23 cellular contexts compared by ENCODE assay signal in the genomic region with DNA sequence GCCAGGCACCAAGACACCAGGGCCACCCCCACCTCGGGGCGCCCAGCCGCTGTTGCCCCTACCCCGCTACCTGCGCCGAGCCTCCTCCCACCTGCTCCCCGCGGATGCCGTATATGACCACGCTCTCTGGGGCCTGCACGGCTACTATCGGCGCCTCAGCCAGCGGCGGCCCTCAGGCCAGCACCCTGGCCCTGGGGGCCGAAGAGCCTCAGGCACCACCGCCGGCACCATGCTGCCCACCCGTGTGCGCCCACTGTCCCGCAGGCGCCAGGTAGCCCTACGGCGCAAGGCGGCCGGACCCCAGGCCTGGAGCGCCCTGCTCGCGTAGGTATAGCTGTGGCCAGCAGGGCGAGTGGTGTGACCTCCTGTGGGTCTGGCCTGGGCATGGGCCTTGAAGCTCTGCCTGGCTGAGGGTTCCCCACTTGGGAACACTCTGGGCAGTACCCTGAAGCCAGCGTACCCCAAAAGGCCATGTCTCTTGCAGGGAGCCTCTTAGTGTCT. TPM values are rescaled to one million over a fixed set of nuclear protein-coding genes. Genes with fewer than 3 reads are reported as not detected.
A peak's percentile ranks its signal among the peaks of the same experiment; 100 is the strongest.
DNase-seq lines count a peak whose midpoint lies in the region; ATAC-seq and TF ChIP-seq lines count a peak whose summit lies in the region.
"Had no signal": no experiment of that assay in that cellular context is flagged by ENCODE, and none has a peak within 500 bp of the region (broad histone marks: within the 10 kb centered on the region; RNA-seq: fewer than 3 reads in every experiment).

No MANE protein-coding gene starts in this region.

- intact Hi-C loops in activated CD8-positive, alpha-beta T cell treated with anti-CD3 and anti-CD28 coated beads for 36 hours (cut with micrococcal nuclease): no loop called here
- intact Hi-C loops in dorsolateral prefrontal cortex (cut with DNase I): loop anchor here in 1 of 2 donors (1.0 to 5.0 kb wide), 3 partner anchors 14 to 129 kb away; a partner anchor contains a TSS
- intact Hi-C loops in psoas muscle (cut with DNase I): loop anchor here in 1 of 2 donors (1.0 kb wide), 1 partner anchor 14 kb away; no protein-coding TSS in a partner anchor

- H3K4me1 Mint-ChIP-seq in activated CD8-positive, alpha-beta T cell treated with anti-CD3 and anti-CD28 coated beads for 36 hours (ENCODE audit: low read depth): peaks cover 47% of the 10 kb centered on the region
- peaks cover 44% of the 10 kb centered on the region for H3K4me1 Mint-ChIP-seq in activated CD8-positive, alpha-beta T cell treated with anti-CD3 and anti-CD28 coated beads, Interleukin-2, amount 10 ng/mL, durations not matched to agents 7 days and 5 days (ENCODE audit: low read depth)
- peaks cover 30% of the 10 kb centered on the region for H3K4me1 Mint-ChIP-seq in type B pancreatic cell (ENCODE audit: unreplicated experiment)

- no peak overlapping the region for H3K4me3 Mint-ChIP-seq in activated CD8-positive, alpha-beta T cell treated with anti-CD3 and anti-CD28 coated beads for 36 hours
- H3K4me3 Mint-ChIP-seq in activated CD8-positive, alpha-beta T cell treated with anti-CD3 and anti-CD28 coated beads, Interleukin-2, amount 10 ng/mL, durations not matched to agents 7 days and 5 days: no peak overlapping the region
- H3K4me3 Mint-ChIP-seq in type B pancreatic cell: no peak overlapping the region
- H3K4me3 Mint-ChIP-seq: stimulated activated naive CD8-positive, alpha-beta T cell treated with anti-CD3 and anti-CD28 coated beads, Interleukin-15, Interleukin-2, amounts not matched to agents 100 ng/mL and 50 ng/mL, for 24 hours had no signal

- H3K4me3 ChIP-seq in HL-60 (replicated peaks; ENCODE audit: insufficient read depth, low read length) (no peak overlapping the region), dorsolateral prefrontal cortex (peak overlapping the region in 25 of 59 donors; percentile 1 to 65 (median 21)), psoas muscle (no peak overlapping the region)
- H3K4me3 ChIP-seq: skin epidermis had no signal

- no peaks in the 10 kb centered on the region for H3K27me3 Mint-ChIP-seq in activated CD8-positive, alpha-beta T cell treated with anti-CD3 and anti-CD28 coated beads for 36 hours
- no peaks in the 10 kb centered on the region for H3K27me3 Mint-ChIP-seq in activated CD8-positive, alpha-beta T cell treated with anti-CD3 and anti-CD28 coated beads, Interleukin-2, amount 10 ng/mL, durations not matched to agents 7 days and 5 days (ENCODE audit: low read depth)
- no peaks in the 10 kb centered on the region for H3K27me3 Mint-ChIP-seq in type B pancreatic cell
- H3K27me3 Mint-ChIP-seq: progenitor cell of endocrine pancreas; stimulated activated naive CD8-positive, alpha-beta T cell treated with anti-CD3 and anti-CD28 coated beads, Interleukin-15, Interleukin-2, amounts not matched to agents 100 ng/mL and 50 ng/mL, for 24 hours had no signal

- CTCF ChIA-PET in activated CD8-positive, alpha-beta T cell treated with anti-CD3 and anti-CD28 coated beads for 36 hours (lab: Charles Lee): interaction anchor here (0.9 to 17.8 kb wide), 6 partner anchors 15 to 127 kb away, joined by 3 to 480 read pairs (median 9); a partner anchor contains a TSS
- CTCF ChIA-PET in activated CD8-positive, alpha-beta T cell treated with anti-CD3 and anti-CD28 coated beads, Interleukin-2, amount 10 ng/mL, durations not matched to agents 7 days and 5 days (lab: Charles Lee): interaction anchor here (1.0 to 16.5 kb wide), 2 partner anchors 13 to 124 kb away, joined by 3 to 381 read pairs; a partner anchor contains a TSS

- H3K27ac ChIP-seq in HL-60 (replicated peaks): 0 out of 2 replicates have a peak overlapping the region, but pooled peaks have one; percentile 26
- H3K27ac ChIP-seq in dorsolateral prefrontal cortex: peak overlapping the region in 58 of 59 donors; percentile 20 to 99 (median 96)
- peak overlapping the region; percentile 58 for H3K27ac ChIP-seq in psoas muscle

- H3K4me1 ChIP-seq in psoas muscle: peaks cover 45% of the 10 kb centered on the region

- peak overlapping the region; percentile 88 for H3K27ac Mint-ChIP-seq in activated CD8-positive, alpha-beta T cell treated with anti-CD3 and anti-CD28 coated beads for 36 hours
- no peak overlapping the region for H3K27ac Mint-ChIP-seq in activated CD8-positive, alpha-beta T cell treated with anti-CD3 and anti-CD28 coated beads, Interleukin-2, amount 10 ng/mL, durations not matched to agents 7 days and 5 days
- H3K27ac Mint-ChIP-seq in type B pancreatic cell: no peak overlapping the region
- H3K27ac Mint-ChIP-seq: progenitor cell of endocrine pancreas; stimulated activated naive CD8-positive, alpha-beta T cell treated with anti-CD3 and anti-CD28 coated beads, Interleukin-15, Interleukin-2, amounts not matched to agents 100 ng/mL and 50 ng/mL, for 24 hours had no signal

- no peak for ATAC-seq in activated CD8-positive, alpha-beta T cell treated with anti-CD3 and anti-CD28 coated beads for 36 hours
- no peak for ATAC-seq in activated CD8-positive, alpha-beta T cell treated with anti-CD3 and anti-CD28 coated beads, Interleukin-2, amount 10 ng/mL, durations not matched to agents 7 days and 5 days
- ATAC-seq in psoas muscle (no peak), GM19035 (IDR thresholded peaks at IDR 0.05; ENCODE audit: unreplicated experiment) (no peak)

- H3K27me3 ChIP-seq in HL-60 (ENCODE audit: insufficient read depth, poor library complexity, severe bottlenecking): no peaks in the 10 kb centered on the region
- H3K27me3 ChIP-seq in dorsolateral prefrontal cortex: no peaks in the 10 kb centered on the region
- H3K27me3 ChIP-seq in psoas muscle (ENCODE audit: insufficient read depth in 3 of 3, low read length in 2 of 3): no peaks in the 10 kb centered on the region
- H3K27me3 ChIP-seq: BE2C, esophagus muscularis mucosa, gastroesophageal sphincter had no signal

- POLR2A ChIA-PET in activated CD8-positive, alpha-beta T cell treated with anti-CD3 and anti-CD28 coated beads for 36 hours (lab: Charles Lee): interaction anchor here (1.2 to 10.2 kb wide), 3 partner anchors 10 to 16 kb away, joined by 3 to 135 read pairs (median 12); a partner anchor contains a TSS
- POLR2A ChIA-PET in activated CD8-positive, alpha-beta T cell treated with anti-CD3 and anti-CD28 coated beads, Interleukin-2, amount 10 ng/mL, durations not matched to agents 7 days and 5 days (lab: Charles Lee): interaction anchor here (10.0 kb wide), 1 partner anchor 16 kb away, joined by 77 read pairs; no protein-coding TSS in a partner anchor

- H3K36me3 Mint-ChIP-seq in activated CD8-positive, alpha-beta T cell treated with anti-CD3 and anti-CD28 coated beads for 36 hours (ENCODE audit: low read depth): peaks cover 17% of the 10 kb centered on the region
- H3K36me3 Mint-ChIP-seq in activated CD8-positive, alpha-beta T cell treated with anti-CD3 and anti-CD28 coated beads, Interleukin-2, amount 10 ng/mL, durations not matched to agents 7 days and 5 days (ENCODE audit: low read depth): peaks cover 35% of the 10 kb centered on the region
- no peaks in the 10 kb centered on the region for H3K36me3 Mint-ChIP-seq in type B pancreatic cell

- TF ChIP-seq CTCF in activated CD8-positive, alpha-beta T cell treated with anti-CD3 and anti-CD28 coated beads for 36 hours (IDR thresholded peaks at IDR 0.05): no peak
- TF ChIP-seq CTCF in HL-60 (IDR thresholded peaks at IDR 0.05; ENCODE audit: insufficient read depth, low read length): no peak
- peak in 1 of 56 donors; percentile 2 for TF ChIP-seq CTCF in dorsolateral prefrontal cortex (IDR thresholded peaks at IDR 0.05 in 54 of 56, conservative IDR thresholded peaks at IDR 0.05 in 2 of 56; ENCODE audit: low read depth in 1 of 56, partially characterized antibody in 56 of 56)
- no peak for TF ChIP-seq CTCF in psoas muscle (IDR thresholded peaks at IDR 0.05)
- TF ChIP-seq CTCF in type B pancreatic cell (conservative IDR thresholded peaks at IDR 0.05): no peak

- no peaks in the 10 kb centered on the region for H3K9me3 ChIP-seq in psoas muscle
- H3K9me3 ChIP-seq: BE2C, esophagus muscularis mucosa, gastroesophageal sphincter had no signal

- no peak for DNase-seq in activated CD8-positive, alpha-beta T cell treated with anti-CD3 and anti-CD28 coated beads for 36 hours
- DNase-seq in activated CD8-positive, alpha-beta T cell treated with anti-CD3 and anti-CD28 coated beads, Interleukin-2, amount 10 ng/mL, durations not matched to agents 7 days and 5 days: no peak
- no peak for DNase-seq in HL-60 (ENCODE audit: low read depth in 1 of 2, low spot score in 1 of 2)
- DNase-seq in dorsolateral prefrontal cortex: no peak
- no peak for DNase-seq in psoas muscle
- no peak for DNase-seq in type B pancreatic cell (ENCODE audit: extremely low spot score, unreplicated experiment)
- DNase-seq in Kasumi-1 (lab: John Stamatoyannopoulos, UW): no peak
- DNase-seq: activated CD4-positive, alpha-beta T cell treated with anti-CD3 and anti-CD28 coated beads for 1 hour; activated CD8-positive, alpha-beta memory T cell treated with anti-CD3 and anti-CD28 coated beads, Interleukin-2, amount 50 U/mL, for 4 hours; activated naive CD4-positive, alpha-beta T cell; aorta; cerebellar nuclear complex; effector CD4-positive, alpha-beta T cell; EL had no signal

- peaks cover 4 to 54% of the 10 kb centered on the region in 2 donors for H3K36me3 ChIP-seq in psoas muscle (ENCODE audit: insufficient read depth in 1 of 2, low read depth in 1 of 2)
- H3K36me3 ChIP-seq: BE2C had no signal

- WGBS in psoas muscle, 3 donors: 90 to 92% (median 90%) methylated on average over 29 to 31 of the region's 31 CpGs

- no peaks in the 10 kb centered on the region for H3K9me3 Mint-ChIP-seq in activated CD8-positive, alpha-beta T cell treated with anti-CD3 and anti-CD28 coated beads for 36 hours
- H3K9me3 Mint-ChIP-seq in activated CD8-positive, alpha-beta T cell treated with anti-CD3 and anti-CD28 coated beads, Interleukin-2, amount 10 ng/mL, durations not matched to agents 7 days and 5 days (ENCODE audit: insufficient read depth): no peaks in the 10 kb centered on the region
- no peaks in the 10 kb centered on the region for H3K9me3 Mint-ChIP-seq in type B pancreatic cell
- H3K9me3 Mint-ChIP-seq: nephron; stimulated activated naive CD8-positive, alpha-beta T cell treated with anti-CD3 and anti-CD28 coated beads, Interleukin-15, Interleukin-2, amounts not matched to agents 100 ng/mL and 50 ng/mL, for 24 hours had no signal

RNA-seq across cellular contexts. Expression of a gene that starts 14.8 kb away (rescaled TPM):
- 1 to 10 TPM; 4.2 to 4.9 TPM for total RNA-seq in activated CD8-positive, alpha-beta T cell treated with anti-CD3 and anti-CD28 coated beads for 36 hours
- total RNA-seq in activated CD8-positive, alpha-beta T cell treated with anti-CD3 and anti-CD28 coated beads, Interleukin-2, amount 10 ng/mL, durations not matched to agents 7 days and 5 days: 1 to 10 TPM; 6.9 to 7.4 TPM
- total RNA-seq in dorsolateral prefrontal cortex (10 to 100 TPM in 95 of 120 experiments, 1 to 10 TPM in 25; 4.6 to 45.3 (median 12.9) TPM), psoas muscle (1 to 10 TPM; 1.4 to 6.3 (median 2.4) TPM), type B pancreatic cell (ENCODE audit: low replicate concordance) (949 and 981 TPM in 2 replicates)
- 1 to 10 TPM; 1.2 to 2.0 (median 1.8) TPM for polyA plus RNA-seq in psoas muscle

RNA-seq across cellular contexts. Expression of a gene that starts 19.4 kb away (rescaled TPM):
- total RNA-seq in activated CD8-positive, alpha-beta T cell treated with anti-CD3 and anti-CD28 coated beads for 36 hours: 10 to 100 TPM; 94.4 to 94.9 TPM
- total RNA-seq in activated CD8-positive, alpha-beta T cell treated with anti-CD3 and anti-CD28 coated beads, Interleukin-2, amount 10 ng/mL, durations not matched to agents 7 days and 5 days: 100 to 1,000 TPM; 151 to 152 TPM
- total RNA-seq in dorsolateral prefrontal cortex: 100 to 1,000 TPM; 142 to 475 (median 319) TPM
- total RNA-seq in psoas muscle: 100 to 1,000 TPM in 1 of 4 donors, 10 to 100 TPM in 3; 90.2 to 138 (median 96.2) TPM
- polyA plus RNA-seq in psoas muscle: 10 to 100 TPM; 57.7 to 85.4 (median 62.0) TPM
- total RNA-seq in type B pancreatic cell (ENCODE audit: low replicate concordance): 50.0 and 57.6 TPM in 2 replicates

RNA-seq across cellular contexts. Expression of a gene that starts 24.9 kb away (rescaled TPM):
- total RNA-seq in activated CD8-positive, alpha-beta T cell treated with anti-CD3 and anti-CD28 coated beads for 36 hours: not detected
- under 1 TPM; 0.37 TPM for total RNA-seq in activated CD8-positive, alpha-beta T cell treated with anti-CD3 and anti-CD28 coated beads, Interleukin-2, amount 10 ng/mL, durations not matched to agents 7 days and 5 days
- total RNA-seq in dorsolateral prefrontal cortex (10 to 100 TPM in 56 of 120 experiments, 1 to 10 TPM in 64; 2.7 to 25.0 (median 9.7) TPM), psoas muscle (not detected), type B pancreatic cell (ENCODE audit: low replicate concordance) (0.98 and 1.0 TPM in 2 replicates)
- not detected for polyA plus RNA-seq in psoas muscle
- total RNA-seq: ureter had no signal

Comparison
In these comparisons a context has a peak if more than half of its experiments do, and no peak if none do; other contexts are left out.
1. H3K27ac ChIP-seq: peak in every context shown above with its lines; median percentile 96 in dorsolateral prefrontal cortex; 58 in psoas muscle; 26 in HL-60.
2. RNA of a gene that starts 14.8 kb away (total RNA-seq): 949 to 981 TPM in type B pancreatic cell; 4.6 to 45.3 TPM in dorsolateral prefrontal cortex, 6.9 to 7.4 TPM in activated CD8-positive, alpha-beta T cell treated with anti-CD3 and anti-CD28 coated beads, Interleukin-2, amount 10 ng/mL, durations not matched to agents 7 days and 5 days, 4.2 to 4.9 TPM in activated CD8-positive, alpha-beta T cell treated with anti-CD3 and anti-CD28 coated beads for 36 hours and 1.4 to 6.3 TPM in psoas muscle; every median in the first group is over 10 times any median in the second.